Comparison of ENCODE assay signal across 15 cellular contexts in the genomic region with DNA sequence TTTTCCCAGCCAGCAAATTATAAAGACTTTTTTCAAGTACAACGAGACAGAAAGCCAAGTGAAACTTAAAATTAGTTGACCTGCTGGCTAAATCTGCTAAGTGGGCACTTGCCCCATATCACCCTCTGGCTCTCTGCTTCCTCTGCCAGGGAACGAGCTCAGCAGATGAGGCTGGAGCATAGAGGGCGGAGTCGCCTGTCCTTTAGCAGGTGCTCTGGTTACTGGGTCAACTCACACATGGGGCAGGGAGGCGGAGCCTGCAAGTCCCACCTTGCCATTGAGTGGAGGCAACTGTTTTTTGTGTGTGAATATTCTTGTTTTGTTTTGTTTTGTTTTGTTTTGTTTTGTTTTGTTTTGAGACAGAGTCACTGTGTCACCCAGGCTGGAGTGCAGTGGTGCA.
DNase-seq lines count a peak whose midpoint lies in the region; ATAC-seq and TF ChIP-seq lines count a peak whose summit lies in the region.
"Had no signal": no experiment of that assay in that cellular context is flagged by ENCODE, and none has a peak within 500 bp of the region (broad histone marks: within the 10 kb centered on the region; RNA-seq: fewer than 3 reads in every experiment).

No MANE protein-coding gene starts in this region.

- no peak overlapping the region for H4K91ac ChIP-seq in H9 (ENCODE audit: insufficient read length, low read depth, low read length)

- no CpG with 5 or more reads among the region's 5 CpGs for WGBS in H9 (ENCODE audit: extremely low coverage, insufficient read length, low lambda C conversion rate)

- intact Hi-C loops in mucosa of descending colon (cut with DNase I, micrococcal nuclease): loop anchor here in 1 of 2 donors (2.0 to 10.0 kb wide), 2 partner anchors 219 to 397 kb away; no protein-coding TSS in a partner anchor

- no peak overlapping the region for H2BK120ac ChIP-seq in H9 (ENCODE audit: low read depth, low read length, poor library complexity, severe bottlenecking)

- peak; percentile 5 for DNase-seq in NCI-H345 (lab: John Stamatoyannopoulos, UW)
- no peak for DNase-seq in NCI-H345 treated with DMSO at 0.1 percent for 48 hours (lab: John Stamatoyannopoulos, UW; ENCODE audit: unreplicated experiment)
- DNase-seq in H9: peak; percentile 52
- DNase-seq in left lobe of liver (ENCODE audit: low spot score): peak; percentile 85
- DNase-seq in mucosa of descending colon: peak in 1 of 3 donors; percentile 32
- DNase-seq in activated CD8-positive, alpha-beta memory T cell treated with anti-CD3 and anti-CD28 coated beads, Interleukin-2, amount 10 ng/mL, durations not matched to agents 7 days and 5 days: no peak
- DNase-seq in effector memory CD8-positive, alpha-beta T cell: no peak
- DNase-seq in kidney tubule cell (ENCODE audit: low spot score): no peak
- DNase-seq: BE2C; CD4-positive, alpha-beta memory T cell; COR-L47; DMS153; GF-D8 had no signal

- H3K23me2 ChIP-seq in H9 (ENCODE audit: insufficient read length, low read depth, low read length, poor library complexity, severe bottlenecking): no peaks in the 10 kb centered on the region

- no peaks in the 10 kb centered on the region for H3K79me1 ChIP-seq in H9 (ENCODE audit: insufficient read depth, low read depth, low read length, poor library complexity, severe bottlenecking)

- no peak overlapping the region for H3K4me2 ChIP-seq in H9 (ENCODE audit: insufficient read depth, insufficient read length, low read length)
- H3K4me2 ChIP-seq: A549 had no signal

- no peak overlapping the region for H3K4me3 ChIP-seq in mucosa of descending colon
- H3K4me3 ChIP-seq: A549 had no signal

- no peak overlapping the region for H2AK5ac ChIP-seq in H9 (ENCODE audit: insufficient read length, low read length)

- no peaks in the 10 kb centered on the region for H3K36me3 Mint-ChIP-seq in H9 (ENCODE audit: insufficient read depth in 1 of 3, low read depth in 3 of 3)
- H3K36me3 Mint-ChIP-seq in activated CD8-positive, alpha-beta memory T cell treated with anti-CD3 and anti-CD28 coated beads, Interleukin-2, amount 10 ng/mL, durations not matched to agents 7 days and 5 days: no peaks in the 10 kb centered on the region
- H3K36me3 Mint-ChIP-seq in effector memory CD8-positive, alpha-beta T cell (ENCODE audit: insufficient read depth): no peaks in the 10 kb centered on the region
- H3K36me3 Mint-ChIP-seq: CD4-positive, alpha-beta memory T cell had no signal

- no peaks in the 10 kb centered on the region for H3K79me2 ChIP-seq in H9 (ENCODE audit: insufficient read depth, low read length)

- H2BK5ac ChIP-seq in H9 (ENCODE audit: insufficient read length, low read length): no peak overlapping the region

- no peaks in the 10 kb centered on the region; the same call in 1 of the 2 replicates for H3K27me3 Mint-ChIP-seq in H9 (ENCODE audit: low read depth)
- H3K27me3 Mint-ChIP-seq in activated CD8-positive, alpha-beta memory T cell treated with anti-CD3 and anti-CD28 coated beads, Interleukin-2, amount 10 ng/mL, durations not matched to agents 7 days and 5 days: peaks cover 16% of the 10 kb centered on the region
- H3K27me3 Mint-ChIP-seq in effector memory CD8-positive, alpha-beta T cell: peaks cover 13 to 15% of the 10 kb centered on the region in 2 donors

- H3K4me1 Mint-ChIP-seq in H9: 0 out of 4 replicates have a peak, but pooled peaks cover 0 to 5% of the 10 kb centered on the region in 2 experiments
- H3K4me1 Mint-ChIP-seq in activated CD8-positive, alpha-beta memory T cell treated with anti-CD3 and anti-CD28 coated beads, Interleukin-2, amount 10 ng/mL, durations not matched to agents 7 days and 5 days: peaks cover 3% of the 10 kb centered on the region
- H3K4me1 Mint-ChIP-seq in effector memory CD8-positive, alpha-beta T cell (ENCODE audit: low read depth in 2 of 2): peaks cover 0 to 1% of the 10 kb centered on the region in 2 donors

- no peak overlapping the region for H3K4ac ChIP-seq in H9 (ENCODE audit: low read depth, low read length)

- H2BK20ac ChIP-seq in H9 (ENCODE audit: low read depth, low read length, poor library complexity, severe bottlenecking): no peak overlapping the region

- H3K23ac ChIP-seq in H9 (ENCODE audit: insufficient read length, low read depth, low read length): no peak overlapping the region

- H3K4me1 ChIP-seq in H9 (ENCODE audit: insufficient read depth, low read length): no peaks in the 10 kb centered on the region; the same call in 1 of the 2 replicates
- H3K4me1 ChIP-seq in mucosa of descending colon (ENCODE audit: low read depth): peaks cover 5% of the 10 kb centered on the region
- H3K4me1 ChIP-seq: BE2C had no signal

- no peak overlapping the region for H2BK15ac ChIP-seq in H9 (ENCODE audit: low read depth, low read length)

- no peak overlapping the region for H3K27ac Mint-ChIP-seq in H9
- no peak overlapping the region for H3K27ac Mint-ChIP-seq in activated CD8-positive, alpha-beta memory T cell treated with anti-CD3 and anti-CD28 coated beads, Interleukin-2, amount 10 ng/mL, durations not matched to agents 7 days and 5 days
- H3K27ac Mint-ChIP-seq in effector memory CD8-positive, alpha-beta T cell: no peak overlapping the region
- H3K27ac Mint-ChIP-seq: CD4-positive, alpha-beta memory T cell had no signal

- H3K14ac ChIP-seq in H9 (ENCODE audit: insufficient read depth, low read length): no peak overlapping the region

- ATAC-seq in left lobe of liver (peak; percentile 59), mucosa of descending colon (peak; percentile 30)
- no peak for ATAC-seq in activated CD8-positive, alpha-beta memory T cell treated with anti-CD3 and anti-CD28 coated beads, Interleukin-2, amount 10 ng/mL, durations not matched to agents 7 days and 5 days
- ATAC-seq in effector memory CD8-positive, alpha-beta T cell (replicated peaks): no peak
- ATAC-seq: A549, HCT116 had no signal

- no peak overlapping the region for H3K18ac ChIP-seq in H9 (ENCODE audit: insufficient read length, low read depth, low read length)

- H3K27ac ChIP-seq in H9 (ENCODE audit: insufficient read length, low read depth, low read length): no peak overlapping the region

- H3K36me3 ChIP-seq in mucosa of descending colon (ENCODE audit: low read depth): no peaks in the 10 kb centered on the region
- H3K36me3 ChIP-seq: BE2C had no signal

- no peak overlapping the region for H3K56ac ChIP-seq in H9 (ENCODE audit: insufficient read length, low read depth, low read length)

- H3K4me3 Mint-ChIP-seq in H9: no peak overlapping the region
- H3K4me3 Mint-ChIP-seq in activated CD8-positive, alpha-beta memory T cell treated with anti-CD3 and anti-CD28 coated beads, Interleukin-2, amount 10 ng/mL, durations not matched to agents 7 days and 5 days: no peak overlapping the region
- no peak overlapping the region for H3K4me3 Mint-ChIP-seq in effector memory CD8-positive, alpha-beta T cell
- H3K4me3 Mint-ChIP-seq: CD4-positive, alpha-beta memory T cell had no signal

- H2BK12ac ChIP-seq in H9 (ENCODE audit: insufficient read length, low read depth, low read length): no peak overlapping the region

- H3K27me3 ChIP-seq in H9 (ENCODE audit: insufficient read depth, low read length): no peaks in the 10 kb centered on the region
- H3K27me3 ChIP-seq: BE2C had no signal

- H3K9me3 ChIP-seq in H9 (ENCODE audit: control insufficient read depth, low read depth, low read length): no peaks in the 10 kb centered on the region
- H3K9me3 ChIP-seq in mucosa of descending colon: no peaks in the 10 kb centered on the region
- H3K9me3 ChIP-seq: A549, BE2C had no signal

- CTCF ChIA-PET in activated CD8-positive, alpha-beta memory T cell treated with anti-CD3 and anti-CD28 coated beads, Interleukin-2, amount 10 ng/mL, durations not matched to agents 7 days and 5 days (lab: Charles Lee): interaction anchor here (1.2 to 1.4 kb wide), 2 partner anchors 203 to 219 kb away, joined by 4 read pairs; no protein-coding TSS in a partner anchor

- H4K5ac ChIP-seq in H9 (ENCODE audit: insufficient read length, low read depth, low read length): no peak overlapping the region

- H2AFZ ChIP-seq in H9 (ENCODE audit: low read length): no peak overlapping the region

- no peak overlapping the region for H4K8ac ChIP-seq in H9 (replicated peaks; ENCODE audit: insufficient read length, low read depth, low read length)

- H3T11ph ChIP-seq in H9 (ENCODE audit: low read length): no peak overlapping the region

- peaks cover 2% of the 10 kb centered on the region in 2 experiments; a peak in 2 of 5 replicates for H3K9me3 Mint-ChIP-seq in H9
- H3K9me3 Mint-ChIP-seq in activated CD8-positive, alpha-beta memory T cell treated with anti-CD3 and anti-CD28 coated beads, Interleukin-2, amount 10 ng/mL, durations not matched to agents 7 days and 5 days (ENCODE audit: low read depth): no peaks in the 10 kb centered on the region
- H3K9me3 Mint-ChIP-seq in effector memory CD8-positive, alpha-beta T cell: no peaks in the 10 kb centered on the region
- H3K9me3 Mint-ChIP-seq: CD4-positive, alpha-beta memory T cell had no signal

- no peak for TF ChIP-seq CTCF in H9 (conservative IDR thresholded peaks at IDR 0.05)
- no peak for TF ChIP-seq CTCF in mucosa of descending colon (IDR thresholded peaks at IDR 0.05)

- H3K9ac ChIP-seq in H9 (ENCODE audit: extremely low read depth, insufficient read length, low read length): no peak overlapping the region

- no peaks in the 10 kb centered on the region for H4K20me1 ChIP-seq in H9 (ENCODE audit: control insufficient read depth, insufficient read depth, insufficient read length)

Comparison
In these comparisons a context has a peak if more than half of its experiments do, and no peak if none do; other contexts are left out.
1. DNase-seq: peak in NCI-H345 (single experiment), H9 (single experiment) and left lobe of liver (single experiment); none in NCI-H345 treated with DMSO at 0.1 percent for 48 hours (single experiment), activated CD8-positive, alpha-beta memory T cell treated with anti-CD3 and anti-CD28 coated beads, Interleukin-2, amount 10 ng/mL, durations not matched to agents 7 days and 5 days (single experiment), effector memory CD8-positive, alpha-beta T cell (0 of 3) and kidney tubule cell (single experiment).
2. ATAC-seq: peak in left lobe of liver (single experiment) and mucosa of descending colon (single experiment); none in activated CD8-positive, alpha-beta memory T cell treated with anti-CD3 and anti-CD28 coated beads, Interleukin-2, amount 10 ng/mL, durations not matched to agents 7 days and 5 days (single experiment) and effector memory CD8-positive, alpha-beta T cell (single experiment).